8 cellular contexts compared by ENCODE assay signal in the genomic region with DNA sequence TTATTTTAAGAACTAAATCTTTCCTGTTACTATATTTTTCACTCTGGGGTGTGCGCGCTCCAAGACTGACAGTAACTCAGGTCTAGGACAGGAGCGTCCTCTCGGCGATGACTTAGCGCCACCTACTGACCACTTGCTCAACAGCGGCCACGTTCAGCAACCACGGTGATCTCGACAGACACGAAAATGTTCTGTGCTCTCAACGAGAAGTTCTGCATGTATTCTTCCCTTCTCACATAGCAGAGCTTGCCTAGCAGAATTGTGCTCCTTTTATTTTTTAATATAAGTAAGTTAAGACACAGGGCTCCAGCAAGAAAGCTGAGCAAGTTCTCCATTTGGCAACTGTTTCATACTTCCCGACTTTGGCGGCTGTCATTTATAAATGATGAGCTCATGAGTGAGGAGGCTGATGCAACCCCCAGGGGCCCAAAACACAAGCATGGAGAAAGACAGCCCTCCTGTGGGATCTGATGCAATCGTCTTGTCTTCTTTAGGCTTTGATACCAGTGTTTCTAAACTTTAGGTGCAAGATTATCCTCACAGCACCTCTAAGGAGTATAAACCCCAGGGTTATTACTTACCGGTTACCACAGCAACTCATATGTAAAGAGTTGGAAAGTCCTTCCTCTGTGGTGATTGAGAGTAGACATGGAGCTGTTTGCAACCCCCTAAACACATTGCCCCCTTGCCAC.
DNase-seq lines count a peak whose midpoint lies in the region; ATAC-seq and TF ChIP-seq lines count a peak whose summit lies in the region.

No MANE protein-coding gene starts in this region.

- ATAC-seq in GM21723 (IDR thresholded peaks at IDR 0.05; ENCODE audit: unreplicated experiment), result peak; percentile 98
- ATAC-seq in PC-3, result peak; percentile 99
- peak; percentile 94 for ATAC-seq in stimulated activated naive CD8-positive, alpha-beta T cell treated with anti-CD3 and anti-CD28 coated beads, Interleukin-15, Interleukin-2, amounts not matched to agents 100 U/mL and 50 U/mL, for 24 hours

- H3F3A ChIP-seq in DOHH2 (ENCODE audit: control insufficient read depth, insufficient read depth) (no peaks in the 10 kb centered on the region), PC-3 (ENCODE audit: low read length, unreplicated experiment) (no peaks in the 10 kb centered on the region), neural cell (ENCODE audit: insufficient read depth, low read length, poor library complexity, severe bottlenecking) (no peaks in the 10 kb centered on the region)

- H3K4me1 ChIP-seq in DOHH2 (ENCODE audit: control insufficient read depth, low read length) (peaks cover 14% of the 10 kb centered on the region), PC-3 (ENCODE audit: insufficient read depth, low read length) (peaks cover 7% of the 10 kb centered on the region; the same call in 1 of the 2 replicates)

- TF ChIP-seq EP300 in Ishikawa (IDR thresholded peaks at IDR 0.05; ENCODE audit: borderline replicate concordance) (no peak), neural cell (conservative IDR thresholded peaks at IDR 0.05; ENCODE audit: poor library complexity, severe bottlenecking) (peak; percentile 28)

- H3K4me2 ChIP-seq in DOHH2 (ENCODE audit: low read length), result peak overlapping the region; percentile 41
- peak overlapping the region; percentile 78 for H3K4me2 ChIP-seq in PC-3 (ENCODE audit: low read length)
- no peak overlapping the region for H3K4me2 ChIP-seq in neural cell (ENCODE audit: low read length)

- H3K9me3 ChIP-seq in DOHH2 (ENCODE audit: control insufficient read depth, insufficient read depth, low read length) (no peaks in the 10 kb centered on the region; the same call in 1 of the 2 replicates), PC-3 (ENCODE audit: low read length) (no peaks in the 10 kb centered on the region), neural cell (ENCODE audit: low read length) (no peaks in the 10 kb centered on the region)

- CTCF ChIA-PET in PC-3 (lab: Charles Lee), result interaction anchor here (0.5 to 2.0 kb wide), 27 partner anchors 8 to 1646 kb away, joined by 3 to 14 read pairs (median 4); no protein-coding TSS in a partner anchor

- DNase-seq in PC-3, result peak; percentile 98
- DNase-seq in activated T-cell treated with anti-CD3 and anti-CD28 coated beads, Interleukin-2, amount 50 U/mL, for 1 hour, result peak; percentile 83
- peak; percentile 86 for DNase-seq in fibroblast of gingiva (ENCODE audit: low read depth)
- peak; percentile 85 for DNase-seq in stimulated activated naive CD8-positive, alpha-beta T cell treated with anti-CD3 and anti-CD28 coated beads, Interleukin-15, Interleukin-2, amounts not matched to agents 100 U/mL and 50 U/mL, for 24 hours

- TF ChIP-seq CTCF in DOHH2 (IDR thresholded peaks at IDR 0.05; ENCODE audit: low read depth, low read length, poor library complexity, severe bottlenecking) (peak; percentile 88), PC-3 (conservative IDR thresholded peaks at IDR 0.05; ENCODE audit: low read depth, low read length) (peak; percentile 99), neural cell (IDR thresholded peaks at IDR 0.05; ENCODE audit: poor library complexity, severe bottlenecking) (peak; percentile 90)

- intact Hi-C loops in PC-3 (cut with micrococcal nuclease), result loop anchor here (1.0 to 10.0 kb wide), 12 partner anchors 221 to 1421 kb away; partner anchors contain the start of gene DUSP10

- H3K4me3 ChIP-seq in DOHH2 (ENCODE audit: low read length), result peak overlapping the region; percentile 2; the same call in 1 of the 2 replicates
- H3K4me3 ChIP-seq in PC-3 (ENCODE audit: low read length), result peak overlapping the region; percentile 57
- no peak overlapping the region for H3K4me3 ChIP-seq in neural cell (ENCODE audit: low read length)

- H2AFZ ChIP-seq in PC-3 (ENCODE audit: low read length), result peak overlapping the region; percentile 85
- H2AFZ ChIP-seq in neural cell (ENCODE audit: low read depth, low read length), result no peak overlapping the region

- no TSS peak for BruUV-seq in PC-3 (replicated peaks; lab: Mats Ljungman, UMichigan)

- H3K36me3 ChIP-seq in DOHH2 (ENCODE audit: control insufficient read depth, low read length), result no peaks in the 10 kb centered on the region
- no peaks in the 10 kb centered on the region for H3K36me3 ChIP-seq in PC-3 (ENCODE audit: low read depth, low read length)
- no peaks in the 10 kb centered on the region for H3K36me3 ChIP-seq in neural cell (ENCODE audit: insufficient read depth, low read length)

- H3K9me2 ChIP-seq in DOHH2 (replicated peaks; ENCODE audit: control insufficient read depth, low read length) (no peaks in the 10 kb centered on the region), PC-3 (replicated peaks; ENCODE audit: low read length) (no peaks in the 10 kb centered on the region), neural cell (ENCODE audit: insufficient read depth, low read length) (no peaks in the 10 kb centered on the region)

- 0 out of 2 replicates have a peak overlapping the region, but pooled peaks have one; percentile 0 for H3K9ac ChIP-seq in PC-3 (ENCODE audit: low read length)
- H3K9ac ChIP-seq in neural cell (ENCODE audit: low read length), result no peak overlapping the region

- H4K20me1 ChIP-seq in DOHH2 (ENCODE audit: control insufficient read depth, insufficient read depth, low read depth, low read length) (no peaks in the 10 kb centered on the region), PC-3 (ENCODE audit: low read length) (no peaks in the 10 kb centered on the region), neural cell (ENCODE audit: insufficient read depth) (no peaks in the 10 kb centered on the region)

- TF ChIP-seq RAD21 in Ishikawa (IDR thresholded peaks at IDR 0.05; ENCODE audit: low read depth) (peak; percentile 98), neural cell (conservative IDR thresholded peaks at IDR 0.05) (peak; percentile 95)

- POLR2A ChIA-PET in PC-3 (lab: Charles Lee; ENCODE audit: unreplicated experiment), result interaction anchor here (0.5 to 0.7 kb wide), 3 partner anchors 568 to 977 kb away, joined by 3 to 12 read pairs (median 4); no protein-coding TSS in a partner anchor

- peaks cover 4% of the 10 kb centered on the region; the same call in 1 of the 2 replicates for H3K27me3 ChIP-seq in DOHH2 (ENCODE audit: control insufficient read depth, low read length)
- H3K27me3 ChIP-seq in PC-3 (ENCODE audit: low read length), result no peaks in the 10 kb centered on the region
- no peaks in the 10 kb centered on the region for H3K27me3 ChIP-seq in neural cell (ENCODE audit: insufficient read depth, low read depth, low read length)

- no peaks in the 10 kb centered on the region for H3K79me2 ChIP-seq in DOHH2 (ENCODE audit: control insufficient read depth, low read length)
- no peaks in the 10 kb centered on the region for H3K79me2 ChIP-seq in PC-3 (ENCODE audit: low read length)
- no peaks in the 10 kb centered on the region for H3K79me2 ChIP-seq in neural cell (replicated peaks; ENCODE audit: insufficient read depth, low read length)

- no peak overlapping the region for H3K27ac ChIP-seq in DOHH2 (ENCODE audit: low read depth, low read length)
- H3K27ac ChIP-seq in PC-3 (ENCODE audit: low read length), result no peak overlapping the region
- no peak overlapping the region for H3K27ac ChIP-seq in neural cell (ENCODE audit: low read length)

TF ChIP-seq in Ishikawa, 13 proteins besides CTCF, POLR2A, EP300 and RAD21:
- TF ChIP-seq FOXM1 (IDR thresholded peaks at IDR 0.05; ENCODE audit: borderline replicate concordance, low read depth) (no peak), NFIC (IDR thresholded peaks at IDR 0.05) (no peak), TAF1 (IDR thresholded peaks at IDR 0.05; ENCODE audit: low read depth) (0 out of 2 replicates have a peak, but pooled peaks have one; percentile 19)

TF ChIP-seq in neural cell, 6 proteins besides CTCF, POLR2A, EP300 and RAD21:
- TF ChIP-seq POLR2AphosphoS5 (IDR thresholded peaks at IDR 0.05) (no peak), MXI1 (conservative IDR thresholded peaks at IDR 0.05; ENCODE audit: poor library complexity, severe bottlenecking) (peak; percentile 9), SMC3 (conservative IDR thresholded peaks at IDR 0.05; ENCODE audit: poor library complexity) (peak; percentile 87)
TF ChIP-seq in neural cell: peak in this region for 2.
